ENCODE assay signal across 2 cellular contexts in genomic region chr3:115930922-115931321, GRCh38.
A peak's percentile ranks its signal among the peaks of the same experiment; 100 is the strongest.
TF ChIP-seq lines count a peak whose summit lies in the region.

No MANE protein-coding gene starts in this region.

TF ChIP-seq in GM12878, 131 proteins besides CTCF, POLR2A, EP300 and RAD21:
- TF ChIP-seq RELB (IDR thresholded peaks at IDR 0.05; ENCODE audit: low read depth) (0 out of 2 replicates have a peak, but pooled peaks have one; percentile 17), MTA2 (IDR thresholded peaks at IDR 0.05; ENCODE audit: low read depth) (peak; percentile 77), HDGF (IDR thresholded peaks at IDR 0.05) (no peak), TCF12 (IDR thresholded peaks at IDR 0.05; ENCODE audit: low read depth, low read length) (peak; percentile 52; the same call in 1 of the 2 replicates), JUNB (IDR thresholded peaks at IDR 0.05) (no peak), CBFB (IDR thresholded peaks at IDR 0.05; ENCODE audit: low read depth) (no peak), RB1 (IDR thresholded peaks at IDR 0.05; ENCODE audit: borderline replicate concordance) (no peak), SPI1 (IDR thresholded peaks at IDR 0.05; ENCODE audit: borderline replicate concordance, insufficient read depth, low read depth, low read length) (peak; percentile 77; the same call in 1 of the 2 replicates), GATAD2B (conservative IDR thresholded peaks at IDR 0.05; ENCODE audit: low read depth) (peak; percentile 37; the same call in 1 of the 2 replicates), MEF2A (IDR thresholded peaks at IDR 0.05; ENCODE audit: insufficient read depth, low read depth, low read length) (0 out of 2 replicates have a peak, but pooled peaks have one; percentile 37), PAX5 (IDR thresholded peaks at IDR 0.05; ENCODE audit: borderline replicate concordance, low read depth, low read length) (no peak), IKZF2 (IDR thresholded peaks at IDR 0.05) (peak; percentile 55 to 57; a peak in 3 of 4 replicates), NFXL1 (IDR thresholded peaks at IDR 0.05; ENCODE audit: borderline replicate concordance) (no peak), IKZF1 (conservative IDR thresholded peaks at IDR 0.05) (peak; percentile 82), BMI1 (IDR thresholded peaks at IDR 0.05; ENCODE audit: borderline replicate concordance) (peak; percentile 40; the same call in 1 of the 2 replicates), MYB (IDR thresholded peaks at IDR 0.05; ENCODE audit: borderline replicate concordance, low read depth, low read length) (no peak), EED (IDR thresholded peaks at IDR 0.05; ENCODE audit: low read depth) (peak; percentile 61), NR2F1 (conservative IDR thresholded peaks at IDR 0.05) (peak; percentile 94), MEF2B (IDR thresholded peaks at IDR 0.05; ENCODE audit: partially characterized antibody, poor library complexity, severe bottlenecking) (peak; percentile 57), BCL11A (IDR thresholded peaks at IDR 0.05; ENCODE audit: low read depth, low read length) (peak; percentile 53; the same call in 1 of the 2 replicates), RUNX3 (IDR thresholded peaks at IDR 0.05; ENCODE audit: low read length) (0 out of 2 replicates have a peak, but pooled peaks have one; percentile 14), ZNF622 (IDR thresholded peaks at IDR 0.05) (no peak), CHD1 (IDR thresholded peaks at IDR 0.05; ENCODE audit: low read depth, low read length) (no peak), RAD51 (IDR thresholded peaks at IDR 0.05) (no peak), DPF2 (IDR thresholded peaks at IDR 0.05) (0 out of 2 replicates have a peak, but pooled peaks have one; percentile 27)
- TF ChIP-seq, protein P1, sequence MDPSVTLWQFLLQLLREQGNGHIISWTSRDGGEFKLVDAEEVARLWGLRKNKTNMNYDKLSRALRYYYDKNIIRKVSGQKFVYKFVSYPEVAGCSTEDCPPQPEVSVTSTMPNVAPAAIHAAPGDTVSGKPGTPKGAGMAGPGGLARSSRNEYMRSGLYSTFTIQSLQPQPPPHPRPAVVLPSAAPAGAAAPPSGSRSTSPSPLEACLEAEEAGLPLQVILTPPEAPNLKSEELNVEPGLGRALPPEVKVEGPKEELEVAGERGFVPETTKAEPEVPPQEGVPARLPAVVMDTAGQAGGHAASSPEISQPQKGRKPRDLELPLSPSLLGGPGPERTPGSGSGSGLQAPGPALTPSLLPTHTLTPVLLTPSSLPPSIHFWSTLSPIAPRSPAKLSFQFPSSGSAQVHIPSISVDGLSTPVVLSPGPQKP (IDR thresholded peaks at IDR 0.05; ENCODE audit: low read depth, low read length), result no peak
- TF ChIP-seq, protein P2, sequence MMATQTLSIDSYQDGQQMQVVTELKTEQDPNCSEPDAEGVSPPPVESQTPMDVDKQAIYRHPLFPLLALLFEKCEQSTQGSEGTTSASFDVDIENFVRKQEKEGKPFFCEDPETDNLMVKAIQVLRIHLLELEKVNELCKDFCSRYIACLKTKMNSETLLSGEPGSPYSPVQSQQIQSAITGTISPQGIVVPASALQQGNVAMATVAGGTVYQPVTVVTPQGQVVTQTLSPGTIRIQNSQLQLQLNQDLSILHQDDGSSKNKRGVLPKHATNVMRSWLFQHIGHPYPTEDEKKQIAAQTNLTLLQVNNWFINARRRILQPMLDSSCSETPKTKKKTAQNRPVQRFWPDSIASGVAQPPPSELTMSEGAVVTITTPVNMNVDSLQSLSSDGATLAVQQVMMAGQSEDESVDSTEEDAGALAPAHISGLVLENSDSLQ (IDR thresholded peaks at IDR 0.05), result peak; percentile 78

TF ChIP-seq in SK-N-SH, 30 proteins besides CTCF, POLR2A, EP300 and RAD21 (continued from another document):
- no peak for TF ChIP-seq IRF3 (IDR thresholded peaks at IDR 0.05; ENCODE audit: low read depth, low read length)
- no peak for TF ChIP-seq MEF2A (IDR thresholded peaks at IDR 0.05; ENCODE audit: borderline replicate concordance, low read depth)
- no peak for TF ChIP-seq FOXM1 (IDR thresholded peaks at IDR 0.05; ENCODE audit: low read depth)
- no peak for TF ChIP-seq TCF12 (IDR thresholded peaks at IDR 0.05)
TF ChIP-seq in SK-N-SH: peak in this region for 0.
